9 cellular contexts compared by ENCODE assay signal in genomic region chr9:134065720-134066419, GRCh38. TPM values are rescaled to one million over a fixed set of nuclear protein-coding genes. Genes with fewer than 3 reads are reported as not detected.
DNase-seq lines count a peak whose midpoint lies in the region; ATAC-seq and TF ChIP-seq lines count a peak whose summit lies in the region.
"Had no signal": no experiment of that assay in that cellular context is flagged by ENCODE, and none has a peak within 500 bp of the region (broad histone marks: within the 10 kb centered on the region; RNA-seq: fewer than 3 reads in every experiment).

No MANE protein-coding gene starts in this region.

- H3K79me2 ChIP-seq in Karpas-422 (ENCODE audit: low read length): peaks cover 27% of the 10 kb centered on the region

- 44 to 46% methylated on average over 23 of the region's 23 CpGs for WGBS in ectodermal cell, 2 experiments

- H3K36me3 ChIP-seq in Karpas-422 (ENCODE audit: insufficient read depth, low read length) (no peaks in the 10 kb centered on the region), ectodermal cell (ENCODE audit: control insufficient read depth, insufficient read depth, low read length) (no peaks in the 10 kb centered on the region), mucosa of stomach (ENCODE audit: control insufficient read depth, insufficient read depth, low read length) (no peaks in the 10 kb centered on the region)

- H3K9me3 ChIP-seq in Karpas-422 (ENCODE audit: low read length): no peaks in the 10 kb centered on the region
- H3K9me3 ChIP-seq in ectodermal cell (ENCODE audit: control insufficient read depth, low read length): no peaks in the 10 kb centered on the region
- H3K9me3 ChIP-seq in mucosa of stomach (ENCODE audit: control insufficient read depth, low read length): no peaks in the 10 kb centered on the region

- H3K4me2 ChIP-seq in Karpas-422 (ENCODE audit: low read depth, low read length, poor library complexity, severe bottlenecking): peak overlapping the region; percentile 74

- no peaks in the 10 kb centered on the region for H3K27me3 ChIP-seq in Karpas-422 (ENCODE audit: low read length)
- peaks cover 23% of the 10 kb centered on the region for H3K27me3 ChIP-seq in ectodermal cell (ENCODE audit: control insufficient read depth, insufficient read depth, low read length, poor library complexity, severe bottlenecking)
- peaks cover 16% of the 10 kb centered on the region for H3K27me3 ChIP-seq in mucosa of stomach (ENCODE audit: control insufficient read depth, insufficient read depth, low read length)

- H2AFZ ChIP-seq in Karpas-422 (ENCODE audit: low read length): no peak overlapping the region

- in situ Hi-C loops in GM13977 (cut with MboI; ENCODE audit: low pct_unique_long_range_greater_than_20kb, low sequenced_read_pairs, unreplicated experiment): no loop called here

- H3K4me1 ChIP-seq in Karpas-422 (ENCODE audit: low read length) (peaks cover 32% of the 10 kb centered on the region), ectodermal cell (ENCODE audit: control insufficient read depth, insufficient read depth, low read length) (peaks cover 11% of the 10 kb centered on the region), mucosa of stomach (ENCODE audit: control insufficient read depth, insufficient read depth, low read length) (peaks cover 46% of the 10 kb centered on the region)

- H3K4me3 ChIP-seq in Karpas-422 (ENCODE audit: low read length) (peak overlapping the region; percentile 94), ectodermal cell (ENCODE audit: insufficient read depth, low read depth, low read length) (peak overlapping the region; percentile 96), mucosa of stomach (ENCODE audit: low read length) (peak overlapping the region; percentile 56)

- H3K9ac ChIP-seq in Karpas-422 (ENCODE audit: low read length) (peak overlapping the region; percentile 89), mucosa of stomach (ENCODE audit: low read length) (peak overlapping the region; percentile 82)

- H3K27ac ChIP-seq in Karpas-422 (ENCODE audit: low read length): no peak overlapping the region
- no peak overlapping the region for H3K27ac ChIP-seq in ectodermal cell (ENCODE audit: insufficient read depth, low read depth, low read length, poor library complexity, severe bottlenecking)

- peaks cover 57% of the 10 kb centered on the region for H4K20me1 ChIP-seq in Karpas-422 (ENCODE audit: insufficient read depth, low read depth, low read length)

- ATAC-seq in stimulated activated naive CD8-positive, alpha-beta T cell treated with anti-CD3 and anti-CD28 coated beads, Interleukin-15, Interleukin-2, amounts not matched to agents 100 U/mL and 50 U/mL, for 24 hours: peak; percentile 56

- H3K9me2 ChIP-seq in Karpas-422 (replicated peaks; ENCODE audit: insufficient read depth, low read length): no peaks in the 10 kb centered on the region

- no peak for TF ChIP-seq CTCF in GM13977 (IDR thresholded peaks at IDR 0.05; ENCODE audit: extremely low read depth, insufficient read depth, missing control alignments)

- DNase-seq in GM13977 (ENCODE audit: low spot score): peak; percentile 93
- DNase-seq in Karpas-422: peak; percentile 46
- DNase-seq in activated CD4-positive, alpha-beta T cell treated with anti-CD3 and anti-CD28 coated beads for 4 hours: peak; percentile 56
- peak; percentile 68 for DNase-seq in stimulated activated naive CD8-positive, alpha-beta T cell treated with anti-CD3 and anti-CD28 coated beads, Interleukin-15, Interleukin-2, amounts not matched to agents 100 U/mL and 50 U/mL, for 24 hours
- no peak for DNase-seq in NCI-H2171 (lab: John Stamatoyannopoulos, UW)
- DNase-seq in hippocampal formation (lab: John Stamatoyannopoulos, UW): no peak
- DNase-seq: left cardiac atrium had no signal

RNA-seq across cellular contexts. Expression of gene BRD3, which starts 2.0 kb away (rescaled TPM):
- 4.0 and 7.2 TPM in 2 replicates for total RNA-seq in Karpas-422 (2014; rRNA removed; shearing (Covaris generic); ENCODE audit: low replicate concordance)
- 80.3 TPM for polyA plus RNA-seq in ectodermal cell (2013, experiment 1 of 4)
- polyA plus RNA-seq in ectodermal cell (2013, experiment 2 of 4): 81.0 TPM
- polyA plus RNA-seq in ectodermal cell (2013, experiment 3 of 4): 60.6 TPM
- polyA plus RNA-seq in ectodermal cell (2013, experiment 4 of 4): 72.2 TPM

RNA-seq across cellular contexts. Expression of gene BRD3OS, which starts 40.6 kb away (rescaled TPM):
- 41.0 and 49.5 TPM in 2 replicates for total RNA-seq in Karpas-422 (2014; rRNA removed; shearing (Covaris generic); ENCODE audit: low replicate concordance)
- polyA plus RNA-seq in ectodermal cell (2013, experiment 1 of 4): 35.3 TPM
- polyA plus RNA-seq in ectodermal cell (2013, experiment 2 of 4): 35.6 TPM
- 28.0 TPM for polyA plus RNA-seq in ectodermal cell (2013, experiment 3 of 4)
- 30.0 TPM for polyA plus RNA-seq in ectodermal cell (2013, experiment 4 of 4)

Comparison
In these comparisons a context has a peak if more than half of its experiments do, and no peak if none do; other contexts are left out.
1. DNase-seq: peak in GM13977 (single experiment), Karpas-422 (single experiment), activated CD4-positive, alpha-beta T cell treated with anti-CD3 and anti-CD28 coated beads for 4 hours (2 of 2) and stimulated activated naive CD8-positive, alpha-beta T cell treated with anti-CD3 and anti-CD28 coated beads, Interleukin-15, Interleukin-2, amounts not matched to agents 100 U/mL and 50 U/mL, for 24 hours (single experiment); none in NCI-H2171 (single experiment) and hippocampal formation (0 of 2).
2. Peak in every context shown above with its lines, with median percentiles within 50 percentile points of each other: H3K4me3 ChIP-seq.